ENCODE assay signal across 14 cellular contexts in genomic region chr6:100363651-100364050, GRCh38.
DNase-seq lines count a peak whose midpoint lies in the region; ATAC-seq and TF ChIP-seq lines count a peak whose summit lies in the region.
"Had no signal": no experiment of that assay in that cellular context is flagged by ENCODE, and none has a peak within 500 bp of the region (broad histone marks: within the 10 kb centered on the region; RNA-seq: fewer than 3 reads in every experiment).

No MANE protein-coding gene starts in this region.

- no peaks in the 10 kb centered on the region for H3K36me3 ChIP-seq in HEK293 (ENCODE audit: control insufficient read depth in 2 of 2, insufficient read depth in 1 of 2, low read length in 2 of 2)

- H3K9me3 ChIP-seq in HEK293 (ENCODE audit: control insufficient read depth, insufficient read depth, low read depth, low read length) = no peaks in the 10 kb centered on the region

- no peak overlapping the region for H3K27ac ChIP-seq in HEK293 (ENCODE audit: extremely low read depth, low read depth, low read length)
- H3K27ac ChIP-seq in RWPE1 = no peak overlapping the region

- H3K4me3 ChIP-seq in HEK293 (ENCODE audit: low read depth, low read length) = no peak overlapping the region
- no peak overlapping the region for H3K4me3 ChIP-seq in epithelial cell of esophagus (ENCODE audit: low read length)

- no peaks in the 10 kb centered on the region for H3K4me1 ChIP-seq in HEK293 (ENCODE audit: control insufficient read depth, insufficient read depth, low read length)

- CTCF ChIA-PET in HEK293 (lab: Yijun Ruan, JAX) = interaction anchor here (0.6 to 2.2 kb wide), 5 partner anchors 9 to 753 kb away, joined by 4 to 7 read pairs (median 4); no protein-coding TSS in a partner anchor
- CTCF ChIA-PET in RWPE1 (lab: Yijun Ruan, JAX) = interaction anchor here (0.6 kb wide), 1 partner anchor 40 kb away, joined by 3 read pairs; no protein-coding TSS in a partner anchor

- no peak for ATAC-seq in HG03442 (IDR thresholded peaks at IDR 0.05; ENCODE audit: unreplicated experiment)

- DNase-seq in RWPE1 (ENCODE audit: low spot score) (peak; percentile 24), epithelial cell of esophagus (ENCODE audit: low read depth) (peak; percentile 69), HuH-7.5 (ENCODE audit: low spot score) (no peak)
- DNase-seq in activated CD4-positive, alpha-beta T cell treated with anti-CD3 and anti-CD28 coated beads for 48 hours = no peak
- DNase-seq: C1 segment of cervical spinal cord; Calu3; CD4-positive, alpha-beta memory T cell; COR-L47; DMS53; DND-41; H7; HCEC 1CT had no signal

- TF ChIP-seq CTCF in HEK293 (tag by site-specific recombination; IDR thresholded peaks at IDR 0.05) = no peak
- TF ChIP-seq CTCF in RWPE1 (conservative IDR thresholded peaks at IDR 0.05; ENCODE audit: low read depth) = no peak
- TF ChIP-seq CTCF in epithelial cell of esophagus (IDR thresholded peaks at IDR 0.05; ENCODE audit: insufficient read depth, low read depth, low read length, missing control alignments) = no peak

- POLR2A ChIA-PET in HEK293 (lab: Yijun Ruan, JAX) = no interaction called here
- POLR2A ChIA-PET in RWPE1 (lab: Yijun Ruan, JAX; ENCODE audit: low non-redundant PET) = no interaction called here

TF ChIP-seq in HEK293, 187 proteins besides CTCF, POLR2A, EP300 and RAD21:
- TF ChIP-seq SCRT2 (tag by site-specific recombination; IDR thresholded peaks at IDR 0.05) (peak; percentile 49; the same call in 1 of the 2 replicates), ZFHX2 (tag by site-specific recombination; conservative IDR thresholded peaks at IDR 0.05) (no peak)

Comparison
In these comparisons a context has a peak if more than half of its experiments do, and no peak if none do; other contexts are left out.
1. DNase-seq: peak in RWPE1 (single experiment) and epithelial cell of esophagus (single experiment); none in HuH-7.5 (single experiment) and activated CD4-positive, alpha-beta T cell treated with anti-CD3 and anti-CD28 coated beads for 48 hours (single experiment).